In the genomic region with DNA sequence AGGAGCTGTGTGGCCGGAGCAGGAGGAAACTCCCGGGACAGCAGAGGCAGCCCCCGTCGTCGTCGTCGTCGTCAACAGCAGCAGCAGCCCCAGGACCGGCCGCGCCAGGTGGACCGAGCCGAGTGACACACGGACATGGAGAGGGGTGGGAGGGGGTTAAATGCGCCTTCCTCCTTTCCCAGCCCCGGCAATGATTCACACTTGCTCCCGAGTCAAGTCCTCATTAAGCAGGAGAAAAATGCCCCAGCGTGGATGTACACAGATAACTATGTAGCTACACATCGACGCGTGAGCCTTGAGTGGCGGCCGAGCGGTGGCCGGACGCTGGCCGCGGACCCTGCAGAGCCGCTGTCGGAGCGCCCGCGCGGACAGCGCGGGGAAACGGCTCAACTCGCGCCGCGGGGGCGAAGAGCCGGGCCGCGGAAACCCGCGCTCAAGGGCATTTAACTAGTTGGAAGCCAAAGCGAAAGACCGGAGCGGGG, we compare ENCODE assay signal across 8 cellular contexts. TPM values are rescaled to one million over a fixed set of nuclear protein-coding genes. Genes with fewer than 3 reads are reported as not detected.
DNase-seq lines count a peak whose midpoint lies in the region; ATAC-seq and TF ChIP-seq lines count a peak whose summit lies in the region.

No MANE protein-coding gene starts in this region.

- H3K23ac ChIP-seq in trophoblast cell (ENCODE audit: low read length) = peak overlapping the region; percentile 91

- H3K79me2 ChIP-seq in trophoblast cell (ENCODE audit: control insufficient read depth, insufficient read depth, low read length, poor library complexity) = peaks cover 19% of the 10 kb centered on the region

- H3K79me1 ChIP-seq in trophoblast cell (ENCODE audit: low read length) = peaks cover 23% of the 10 kb centered on the region

- WGBS in trophoblast cell (ENCODE audit: extremely low coverage, insufficient coverage, insufficient read length) = no CpG with 5 or more reads among the region's 50 CpGs

- H3K9ac ChIP-seq in BLaER1 (peak overlapping the region; percentile 91), trophoblast cell (ENCODE audit: low read length) (peak overlapping the region; percentile 100)

- peaks cover 27% of the 10 kb centered on the region for H4K20me1 ChIP-seq in BLaER1

- H2BK5ac ChIP-seq in trophoblast cell (ENCODE audit: low read depth, low read length, poor library complexity) = peak overlapping the region; percentile 99

- H3K4me3 ChIP-seq in BLaER1 (peak overlapping the region; percentile 97), Peyer's patch (peak overlapping the region; percentile 61 to 86 (median 76)), trophoblast cell (ENCODE audit: low read depth, low read length) (peak overlapping the region; percentile 98)

- peak overlapping the region; percentile 74 for H2AFZ ChIP-seq in trophoblast cell (ENCODE audit: insufficient read depth, low read length, poor library complexity)

- peak overlapping the region; percentile 85 for H3K27ac ChIP-seq in BLaER1
- peak overlapping the region; percentile 91 to 98 (median 94) for H3K27ac ChIP-seq in Peyer's patch
- peak overlapping the region; percentile 100 for H3K27ac ChIP-seq in trophoblast cell (ENCODE audit: low read depth, low read length)

- intact Hi-C loops in left ventricle myocardium superior (cut with micrococcal nuclease) = loop anchor here (5.0 kb wide), 1 partner anchor 263 kb away; no protein-coding TSS in a partner anchor

- H3K18ac ChIP-seq in trophoblast cell (ENCODE audit: low read length) = peak overlapping the region; percentile 96

- H2BK12ac ChIP-seq in trophoblast cell (ENCODE audit: low read length) = peak overlapping the region; percentile 61

- H4K91ac ChIP-seq in trophoblast cell (ENCODE audit: low read depth, low read length) = peak overlapping the region; percentile 98

- H3K4me1 ChIP-seq in BLaER1 (peaks cover 26% of the 10 kb centered on the region), Peyer's patch (peaks cover 0 to 10% (median 3%) of the 10 kb centered on the region in 4 donors), trophoblast cell (ENCODE audit: control insufficient read depth in 1 of 2, insufficient read depth in 2 of 2, low read length in 2 of 2) (no peaks in the 10 kb centered on the region)

- H3K4ac ChIP-seq in trophoblast cell (ENCODE audit: low read depth, low read length) = peak overlapping the region; percentile 89

- TF ChIP-seq CTCF in Peyer's patch (IDR thresholded peaks at IDR 0.05) = peak in 1 of 6 experiments; percentile 1

- H2BK120ac ChIP-seq in trophoblast cell (ENCODE audit: insufficient read depth, low read length, poor library complexity) = peak overlapping the region; percentile 98

- peak overlapping the region; percentile 87 for H3K14ac ChIP-seq in trophoblast cell (ENCODE audit: low read length)

- H3K36me3 ChIP-seq in BLaER1 (no peaks in the 10 kb centered on the region), Peyer's patch (no peaks in the 10 kb centered on the region), trophoblast cell (ENCODE audit: control insufficient read depth in 1 of 2, insufficient read depth in 2 of 2, low read length in 2 of 2) (no peaks in the 10 kb centered on the region)

- no peaks in the 10 kb centered on the region for H3K27me3 ChIP-seq in BLaER1
- no peaks in the 10 kb centered on the region for H3K27me3 ChIP-seq in Peyer's patch
- H3K27me3 ChIP-seq in trophoblast cell (ENCODE audit: insufficient read depth, low read length) = no peaks in the 10 kb centered on the region

- no peaks in the 10 kb centered on the region for H3K9me3 ChIP-seq in BLaER1
- no peaks in the 10 kb centered on the region for H3K9me3 ChIP-seq in Peyer's patch
- no peaks in the 10 kb centered on the region for H3K9me3 ChIP-seq in trophoblast cell (ENCODE audit: insufficient read depth, low read depth, low read length)

- peak overlapping the region; percentile 87 for H4K8ac ChIP-seq in trophoblast cell (ENCODE audit: low read depth, low read length)

- H4K12ac ChIP-seq in trophoblast cell (ENCODE audit: low read depth, low read length) = peak overlapping the region; percentile 81

- H2AK5ac ChIP-seq in trophoblast cell (ENCODE audit: low read length) = peak overlapping the region; percentile 95

- ATAC-seq in GM18873 (IDR thresholded peaks at IDR 0.05; ENCODE audit: low FRiP score, unreplicated experiment) (peak; percentile 31), HG03097 (IDR thresholded peaks at IDR 0.05; ENCODE audit: low FRiP score, unreplicated experiment) (peak; percentile 7), left ventricle myocardium superior (peak; percentile 53)

- H3K4me2 ChIP-seq in BLaER1 (peak overlapping the region; percentile 89), trophoblast cell (ENCODE audit: low read length) (peak overlapping the region; percentile 72)

- TF ChIP-seq POLR2A in Peyer's patch (IDR thresholded peaks at IDR 0.05) = no peak

- DNase-seq in Peyer's patch = peak; percentile 55 to 79 (median 76)
- DNase-seq in amniotic epithelial cell (ENCODE audit: low read depth) = peak; percentile 69
- peak; percentile 74 for DNase-seq in left ventricle myocardium superior
- DNase-seq in trophoblast cell = peak; percentile 93 to 95
- no peak for DNase-seq in NCI-H2196 (lab: John Stamatoyannopoulos, UW; ENCODE audit: unreplicated experiment)

RNA-seq across cellular contexts. Expression of gene UBL3, which starts 0.6 kb away (rescaled TPM):
- total RNA-seq in Peyer's patch (10 to 100 TPM; 18.2 to 37.5 (median 25.8) TPM), left ventricle myocardium superior (22.6 TPM)
- 59.8 and 60.3 TPM in 2 replicates for polyA plus RNA-seq in trophoblast cell (2013)
